In the genomic region with DNA sequence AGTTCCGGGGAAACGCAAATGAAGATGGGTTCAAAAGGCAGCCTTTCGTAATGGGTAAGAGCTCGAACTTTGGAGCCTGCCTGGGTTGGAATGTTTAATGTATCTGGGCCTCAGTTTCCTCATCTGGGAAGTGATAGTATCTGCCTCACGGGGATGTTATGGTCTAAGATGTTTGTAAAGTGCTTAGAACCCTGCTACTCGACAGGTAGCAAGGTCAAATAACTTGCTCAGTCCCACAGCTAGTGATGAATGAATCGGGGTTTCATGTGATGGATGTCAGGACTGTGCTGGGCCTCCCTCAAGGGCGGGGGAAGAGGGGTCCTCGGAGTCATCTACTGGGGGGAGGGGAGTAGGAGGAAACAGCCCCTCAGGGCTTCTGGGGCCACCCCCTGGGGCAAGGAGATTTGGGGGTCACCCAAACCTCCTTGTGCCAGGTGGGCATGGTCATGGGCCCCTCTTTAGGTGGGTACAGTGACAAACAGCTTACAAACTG, we compare ENCODE assay signal across 8 cellular contexts. TPM values are rescaled to one million over a fixed set of nuclear protein-coding genes. Genes with fewer than 3 reads are reported as not detected.
DNase-seq lines count a peak whose midpoint lies in the region; ATAC-seq and TF ChIP-seq lines count a peak whose summit lies in the region.

No MANE protein-coding gene starts in this region.

- H3K4me3 ChIP-seq in breast epithelium (peak overlapping the region; percentile 88 to 96 (median 88)), mononuclear cell (ENCODE audit: low read length) (peak overlapping the region; percentile 72), aorta (ENCODE audit: low read length in 2 of 2) (peak overlapping the region; percentile 71 to 82)

- 2 to 4% methylated on average over 9 of the region's 9 CpGs for WGBS in aorta, 2 donors

- TF ChIP-seq POLR2A in breast epithelium (IDR thresholded peaks at IDR 0.05) = no peak

- intact Hi-C loops in breast epithelium (cut with DNase I; ENCODE audit: low total_unique reads) = no loop called here
- intact Hi-C loops in aorta (cut with DNase I) = loop anchor here (1.0 to 5.0 kb wide), 3 partner anchors 37 to 45 kb away; a partner anchor contains a TSS

- H3K36me3 ChIP-seq in breast epithelium (no peaks in the 10 kb centered on the region), aorta (ENCODE audit: control insufficient read depth in 1 of 2, insufficient read depth in 2 of 2, low read length in 1 of 2) (no peaks in the 10 kb centered on the region)

- ATAC-seq in aorta (ENCODE audit: low FRiP score) = no peak
- no peak for ATAC-seq in HG03432 (IDR thresholded peaks at IDR 0.05; ENCODE audit: unreplicated experiment)

- H3K27me3 ChIP-seq in breast epithelium (no peaks in the 10 kb centered on the region), mononuclear cell (ENCODE audit: insufficient read depth, low read length) (no peaks in the 10 kb centered on the region), aorta (ENCODE audit: control insufficient read depth in 1 of 2, insufficient read depth in 2 of 2, low read length in 1 of 2) (no peaks in the 10 kb centered on the region)

- no peak for TF ChIP-seq CTCF in breast epithelium (IDR thresholded peaks at IDR 0.05)

- H3K4me1 ChIP-seq in breast epithelium (peaks cover 5 to 29% of the 10 kb centered on the region in 2 donors), mononuclear cell (ENCODE audit: insufficient read depth, low read length) (peaks cover 64% of the 10 kb centered on the region), aorta (ENCODE audit: control insufficient read depth in 1 of 2, insufficient read depth in 2 of 2, low read length in 2 of 2) (no peaks in the 10 kb centered on the region)

- no peaks in the 10 kb centered on the region for H3K9me3 ChIP-seq in breast epithelium
- no peaks in the 10 kb centered on the region for H3K9me3 ChIP-seq in mononuclear cell (ENCODE audit: low read depth, low read length)
- H3K9me3 ChIP-seq in aorta (ENCODE audit: control insufficient read depth, low read length) = no peaks in the 10 kb centered on the region

- H3K27ac ChIP-seq in breast epithelium = peak overlapping the region; percentile 89 to 91
- H3K27ac ChIP-seq in aorta (ENCODE audit: low read depth in 1 of 2, low read length in 2 of 2) = peak overlapping the region in 1 of 2 donors; percentile 5

- DNase-seq in stimulated activated CD4-positive, alpha-beta T cell treated with anti-CD3 and anti-CD28 coated beads, Interleukin-15, amount 100 ng/mL, for 24 hours = peak; percentile 27
- no peak for DNase-seq in stimulated activated CD4-positive, alpha-beta T cell treated with anti-CD3 and anti-CD28 coated beads, Interleukin-4, amount 100 ng/mL, for 4 hours
- no peak for DNase-seq in breast epithelium (ENCODE audit: low spot score in 2 of 2)
- DNase-seq in aorta = peak in 1 of 2 donors; percentile 22
- DNase-seq in HT-29 (ENCODE audit: low spot score) = no peak
- DNase-seq in NCI-H526 (lab: John Stamatoyannopoulos, UW) = no peak

RNA-seq across cellular contexts. Expression of a gene that starts 0.7 kb away (rescaled TPM):
- total RNA-seq in breast epithelium (10 to 100 TPM; 28.3 to 61.2 (median 34.7) TPM), mononuclear cell (6.6 TPM), aorta (10 to 100 TPM; 14.3 to 19.5 TPM)
- polyA plus RNA-seq in aorta = 1 to 10 TPM; 4.9 to 6.9 TPM
- total RNA-seq in HT-29 (2014; rRNA removed; shearing (Covaris generic)) = 26.4 and 28.4 TPM in 2 replicates

RNA-seq across cellular contexts. Expression of a gene that starts 15.6 kb away (rescaled TPM):
- total RNA-seq in breast epithelium (100 to 1,000 TPM in 1 of 3 donors, 10 to 100 TPM in 1, not detected in 1; 38.7 to 105 TPM), mononuclear cell (not detected), aorta (not detected)
- polyA plus RNA-seq in aorta = 10 to 100 TPM in 1 of 2 donors, under 1 TPM in 1; 0.87 to 43.5 TPM
- 54.3 and 59.6 TPM in 2 replicates for total RNA-seq in HT-29 (2014; rRNA removed; shearing (Covaris generic))

RNA-seq across cellular contexts. Expression of a gene that starts 28.9 kb away (rescaled TPM):
- total RNA-seq in breast epithelium (100 to 1,000 TPM; 121 to 198 (median 183) TPM), mononuclear cell (52.3 TPM), aorta (100 to 1,000 TPM in 1 of 2 donors, 10 to 100 TPM in 1; 99.5 to 196 TPM)
- 100 to 1,000 TPM in 1 of 2 donors, 10 to 100 TPM in 1; 66.1 to 679 TPM for polyA plus RNA-seq in aorta
- 132 and 142 TPM in 2 replicates for total RNA-seq in HT-29 (2014; rRNA removed; shearing (Covaris generic))

RNA-seq across cellular contexts. Expression of a gene that starts 46.0 kb away (rescaled TPM):
- total RNA-seq in breast epithelium (1 to 10 TPM; 4.6 to 9.8 (median 5.6) TPM), mononuclear cell (2.5 TPM), aorta (10 to 100 TPM; 14.3 to 18.0 TPM)
- polyA plus RNA-seq in aorta = 10 to 100 TPM in 1 of 2 donors, 1 to 10 TPM in 1; 7.5 to 12.0 TPM
- 6.5 and 7.9 TPM in 2 replicates for total RNA-seq in HT-29 (2014; rRNA removed; shearing (Covaris generic))
